In the genomic region with DNA sequence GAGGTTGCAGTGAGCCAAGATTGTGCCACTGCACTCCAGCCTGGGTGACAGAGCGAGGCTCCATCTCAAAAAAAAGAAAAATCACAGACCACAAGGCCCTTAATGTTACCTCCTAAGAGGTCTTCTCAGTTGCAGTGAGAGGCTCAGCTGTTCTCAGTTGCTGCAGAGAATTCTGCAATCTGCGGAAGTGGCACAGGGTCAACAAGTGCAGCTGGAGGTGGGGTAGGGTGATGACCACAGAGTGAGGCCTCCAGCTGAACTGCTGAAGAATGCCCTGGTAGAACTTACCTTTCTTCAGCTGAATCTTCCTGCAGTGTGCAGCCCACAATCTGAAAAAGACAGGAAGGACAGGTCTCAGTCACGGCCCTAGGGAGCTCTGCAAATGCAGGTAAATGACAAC, we compare ENCODE assay signal across 21 cellular contexts.
"Had no signal": no experiment of that assay in that cellular context is flagged by ENCODE, and none has a peak within 500 bp of the region (broad histone marks: within the 10 kb centered on the region; RNA-seq: fewer than 3 reads in every experiment).

No MANE protein-coding gene starts in this region.

- H3K27ac Mint-ChIP-seq: dendritic cell treated with granulocyte-macrophage colony-stimulating factor and Interleukin-4, amounts not matched to agents 40 ng/mL and 50 ng/mL, for 4 days; memory B cell; naive B cell; stimulated activated effector memory CD8-positive, alpha-beta T cell treated with anti-CD3 and anti-CD28 coated beads, Interleukin-12 subunit alpha, Interleukin-12 subunit beta, amount 100 ng/mL, for 72 hours; stimulated activated naive CD8-positive, alpha-beta T cell treated with anti-CD3 and anti-CD28 coated beads, Interleukin-15, Interleukin-2, amounts not matched to agents 100 ng/mL and 50 ng/mL, for 24 hours had no signal

- H3K27ac ChIP-seq: esophagus squamous epithelium, hepatocyte, left ventricle myocardium inferior, lower lobe of right lung, ovary, right atrium auricular region, tibial artery, upper lobe of left lung, uterus had no signal

- H3K9me3 ChIP-seq: esophagus squamous epithelium, left ventricle myocardium inferior, lower lobe of right lung, ovary, right atrium auricular region, tibial artery, upper lobe of left lung, uterus had no signal

- H3K9me3 Mint-ChIP-seq: dendritic cell treated with granulocyte-macrophage colony-stimulating factor and Interleukin-4, amounts not matched to agents 40 ng/mL and 50 ng/mL, for 4 days; memory B cell; naive B cell; neural crest cell; stimulated activated effector memory CD8-positive, alpha-beta T cell treated with anti-CD3 and anti-CD28 coated beads, Interleukin-12 subunit alpha, Interleukin-12 subunit beta, amount 100 ng/mL, for 72 hours; stimulated activated naive CD8-positive, alpha-beta T cell treated with anti-CD3 and anti-CD28 coated beads, Interleukin-15, Interleukin-2, amounts not matched to agents 100 ng/mL and 50 ng/mL, for 24 hours had no signal

- H2AFZ ChIP-seq: hepatocyte had no signal

- H3K4me3 ChIP-seq: esophagus squamous epithelium, hepatocyte, left ventricle myocardium inferior, lower lobe of right lung, ovary, right atrium auricular region, tibial artery, upper lobe of left lung, uterus had no signal

- H3K4me2 ChIP-seq: hepatocyte had no signal

- H3K4me1 Mint-ChIP-seq: neural crest cell had no signal

- H3K4me3 Mint-ChIP-seq: dendritic cell treated with granulocyte-macrophage colony-stimulating factor and Interleukin-4, amounts not matched to agents 40 ng/mL and 50 ng/mL, for 4 days; memory B cell; neural crest cell; stimulated activated effector memory CD8-positive, alpha-beta T cell treated with anti-CD3 and anti-CD28 coated beads, Interleukin-12 subunit alpha, Interleukin-12 subunit beta, amount 100 ng/mL, for 72 hours; stimulated activated naive CD8-positive, alpha-beta T cell treated with anti-CD3 and anti-CD28 coated beads, Interleukin-15, Interleukin-2, amounts not matched to agents 100 ng/mL and 50 ng/mL, for 24 hours had no signal

- ATAC-seq: left cardiac atrium; lower lobe of right lung; stimulated activated effector memory CD8-positive, alpha-beta T cell treated with anti-CD3 and anti-CD28 coated beads, Interleukin-12 subunit alpha, Interleukin-12 subunit beta, amount 100 ng/mL, for 72 hours had no signal

- H3K4me1 ChIP-seq: esophagus squamous epithelium, left ventricle myocardium inferior, lower lobe of right lung, right atrium auricular region, tibial artery, upper lobe of left lung, uterus had no signal

- H3K27me3 ChIP-seq: esophagus squamous epithelium, hepatocyte, ovary, right atrium auricular region, tibial artery, upper lobe of left lung, uterus had no signal

- DNase-seq: esophagus squamous epithelium; foreskin fibroblast; kidney; left cardiac atrium; left ventricle myocardium inferior; lower lobe of right lung; midbrain; naive B cell; ovary; stimulated activated CD4-positive, alpha-beta T cell treated with anti-CD3 and anti-CD28 coated beads, Interleukin-4, amount 100 ng/mL, for 1 hour; stimulated activated CD8-positive, alpha-beta memory T cell treated with anti-CD3 and anti-CD28 coated beads, Interleukin-4, amount 100 ng/mL, for 48 hours; tibial artery; upper lobe of left lung; uterus had no signal

- H3K36me3 ChIP-seq: uterus had no signal

- H3K79me2 ChIP-seq: hepatocyte had no signal

- H3K27me3 Mint-ChIP-seq: dendritic cell treated with granulocyte-macrophage colony-stimulating factor and Interleukin-4, amounts not matched to agents 40 ng/mL and 50 ng/mL, for 4 days; memory B cell; naive B cell; stimulated activated naive CD8-positive, alpha-beta T cell treated with anti-CD3 and anti-CD28 coated beads, Interleukin-15, Interleukin-2, amounts not matched to agents 100 ng/mL and 50 ng/mL, for 24 hours had no signal
